In the genomic region with DNA sequence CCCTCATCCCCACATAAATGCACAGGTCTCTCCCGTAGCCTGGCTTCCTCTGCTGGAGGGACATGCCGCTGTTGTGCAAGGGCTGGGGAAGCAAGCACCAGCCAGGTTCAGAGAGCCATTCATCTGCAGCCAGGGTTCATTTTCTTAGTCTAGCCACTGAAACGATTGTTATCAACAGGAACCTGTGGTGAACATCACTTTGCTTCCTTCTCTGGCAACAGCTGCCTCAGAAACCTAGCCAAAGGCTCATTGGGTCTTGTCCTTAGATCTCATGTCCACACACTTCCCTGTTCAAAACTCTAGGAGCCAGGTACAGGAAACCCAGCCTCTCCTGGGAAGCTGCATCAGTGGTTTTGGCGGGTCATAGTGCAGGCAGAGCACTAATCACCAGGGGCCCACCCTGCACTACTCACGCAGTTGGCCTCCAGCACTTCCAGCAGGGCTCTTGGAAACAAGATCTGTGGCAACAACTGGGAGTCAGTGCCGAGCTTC, we compare ENCODE assay signal across 9 cellular contexts. TPM values are rescaled to one million over a fixed set of nuclear protein-coding genes. Genes with fewer than 3 reads are reported as not detected.
DNase-seq lines count a peak whose midpoint lies in the region; ATAC-seq and TF ChIP-seq lines count a peak whose summit lies in the region.
"Had no signal": no experiment of that assay in that cellular context is flagged by ENCODE, and none has a peak within 500 bp of the region (broad histone marks: within the 10 kb centered on the region; RNA-seq: fewer than 3 reads in every experiment).

No MANE protein-coding gene starts in this region.

- H3K4me3 ChIP-seq in prostate gland (no peak overlapping the region), WERI-Rb-1 (ENCODE audit: low read depth, low read length) (no peak overlapping the region)

- H3K4me1 ChIP-seq in prostate gland (replicated peaks): no peaks in the 10 kb centered on the region

- H3K27me3 ChIP-seq in prostate gland (replicated peaks; ENCODE audit: insufficient read depth): no peaks in the 10 kb centered on the region
- no peaks in the 10 kb centered on the region for H3K27me3 ChIP-seq in WERI-Rb-1 (ENCODE audit: insufficient read depth, low read depth, severe bottlenecking)
- H3K27me3 ChIP-seq: neutrophil had no signal

- H3K9me3 Mint-ChIP-seq in effector memory CD8-positive, alpha-beta T cell: no peaks in the 10 kb centered on the region
- no peaks in the 10 kb centered on the region for H3K9me3 Mint-ChIP-seq in endothelial cell (ENCODE audit: unreplicated experiment)

- DNase-seq in T-helper 1 cell (peak; percentile 26 to 86 (median 53)), prostate gland (ENCODE audit: low spot score) (no peak), endothelial cell (ENCODE audit: low spot score) (no peak), WERI-Rb-1 (no peak)
- DNase-seq in effector memory CD8-positive, alpha-beta T cell: peak; percentile 52 to 57 (median 52)
- peak; percentile 37 for DNase-seq in stimulated activated naive CD8-positive, alpha-beta T cell treated with anti-CD3 and anti-CD28 coated beads, Interleukin-15, Interleukin-2, amounts not matched to agents 100 U/mL and 50 U/mL, for 24 hours

- peak; percentile 72 for ATAC-seq in GM18909 (IDR thresholded peaks at IDR 0.05; ENCODE audit: poor library complexity, unreplicated experiment)
- ATAC-seq in HG02938 (IDR thresholded peaks at IDR 0.05; ENCODE audit: unreplicated experiment): peak; percentile 58
- peak; percentile 79 for ATAC-seq in effector memory CD8-positive, alpha-beta T cell (replicated peaks)
- peak; percentile 33 for ATAC-seq in stimulated activated naive CD8-positive, alpha-beta T cell treated with anti-CD3 and anti-CD28 coated beads, Interleukin-15, Interleukin-2, amounts not matched to agents 100 U/mL and 50 U/mL, for 24 hours

- no peak overlapping the region for H3K27ac ChIP-seq in prostate gland
- H3K27ac ChIP-seq in WERI-Rb-1: no peak overlapping the region
- H3K27ac ChIP-seq: neutrophil had no signal

- no peaks in the 10 kb centered on the region for H3K27me3 Mint-ChIP-seq in effector memory CD8-positive, alpha-beta T cell
- peaks cover 5% of the 10 kb centered on the region for H3K27me3 Mint-ChIP-seq in endothelial cell (ENCODE audit: unreplicated experiment)

- no peaks in the 10 kb centered on the region for H3K9me3 ChIP-seq in prostate gland
- no peaks in the 10 kb centered on the region for H3K9me3 ChIP-seq in WERI-Rb-1 (ENCODE audit: severe bottlenecking)
- H3K9me3 ChIP-seq: neutrophil had no signal

- peak overlapping the region; percentile 78 to 82 for H3K4me3 Mint-ChIP-seq in effector memory CD8-positive, alpha-beta T cell
- H3K4me3 Mint-ChIP-seq in endothelial cell (ENCODE audit: unreplicated experiment): no peak overlapping the region

- TF ChIP-seq CTCF in prostate gland (IDR thresholded peaks at IDR 0.05): no peak
- no peak for TF ChIP-seq CTCF in endothelial cell (IDR thresholded peaks at IDR 0.05; ENCODE audit: unreplicated experiment)
- no peak for TF ChIP-seq CTCF in WERI-Rb-1 (IDR thresholded peaks at IDR 0.05; ENCODE audit: low read depth, low read length)

- H3K36me3 Mint-ChIP-seq in effector memory CD8-positive, alpha-beta T cell (ENCODE audit: insufficient read depth): peaks cover 49% of the 10 kb centered on the region
- H3K36me3 Mint-ChIP-seq in endothelial cell (ENCODE audit: low read depth, unreplicated experiment): peaks cover 22% of the 10 kb centered on the region

- H3K36me3 ChIP-seq in prostate gland (no peaks in the 10 kb centered on the region), WERI-Rb-1 (no peaks in the 10 kb centered on the region; the same call in none of the 2 replicates)
- H3K36me3 ChIP-seq: neutrophil had no signal

- TF ChIP-seq POLR2A in prostate gland (IDR thresholded peaks at IDR 0.05): no peak

- peak overlapping the region; percentile 92 to 97 for H3K27ac Mint-ChIP-seq in effector memory CD8-positive, alpha-beta T cell
- H3K27ac Mint-ChIP-seq in endothelial cell (ENCODE audit: unreplicated experiment): no peak overlapping the region

- 69% methylated on average over 6 of the region's 6 CpGs for WGBS in prostate gland

- H3K4me1 Mint-ChIP-seq in effector memory CD8-positive, alpha-beta T cell (ENCODE audit: low read depth in 2 of 2): peaks cover 56 to 71% of the 10 kb centered on the region in 2 donors
- peaks cover 21% of the 10 kb centered on the region for H3K4me1 Mint-ChIP-seq in endothelial cell (ENCODE audit: unreplicated experiment)

- intact Hi-C loops in prostate gland (cut with DNase I): no loop called here

RNA-seq across cellular contexts. Expression of gene OXNAD1, which starts 47.0 kb away (rescaled TPM):
- total RNA-seq in prostate gland: 10 to 100 TPM; 16.2 to 16.3 TPM
- total RNA-seq in endothelial cell (ENCODE audit: unreplicated experiment): 10.9 TPM

RNA-seq across cellular contexts. Expression of gene DPH3, which starts 47.3 kb away (rescaled TPM):
- total RNA-seq in prostate gland (10 to 100 TPM; 12.4 to 13.8 TPM), endothelial cell (ENCODE audit: unreplicated experiment) (33.3 TPM)

Comparison
In these comparisons a context has a peak if more than half of its experiments do, and no peak if none do; other contexts are left out.
1. DNase-seq: peak in T-helper 1 cell (5 of 5), effector memory CD8-positive, alpha-beta T cell (3 of 3) and stimulated activated naive CD8-positive, alpha-beta T cell treated with anti-CD3 and anti-CD28 coated beads, Interleukin-15, Interleukin-2, amounts not matched to agents 100 U/mL and 50 U/mL, for 24 hours (single experiment); none in prostate gland (single experiment), endothelial cell (single experiment) and WERI-Rb-1 (single experiment).
2. Peak in every context shown above with its lines, with median percentiles within 50 percentile points of each other: ATAC-seq.